In the genomic region with DNA sequence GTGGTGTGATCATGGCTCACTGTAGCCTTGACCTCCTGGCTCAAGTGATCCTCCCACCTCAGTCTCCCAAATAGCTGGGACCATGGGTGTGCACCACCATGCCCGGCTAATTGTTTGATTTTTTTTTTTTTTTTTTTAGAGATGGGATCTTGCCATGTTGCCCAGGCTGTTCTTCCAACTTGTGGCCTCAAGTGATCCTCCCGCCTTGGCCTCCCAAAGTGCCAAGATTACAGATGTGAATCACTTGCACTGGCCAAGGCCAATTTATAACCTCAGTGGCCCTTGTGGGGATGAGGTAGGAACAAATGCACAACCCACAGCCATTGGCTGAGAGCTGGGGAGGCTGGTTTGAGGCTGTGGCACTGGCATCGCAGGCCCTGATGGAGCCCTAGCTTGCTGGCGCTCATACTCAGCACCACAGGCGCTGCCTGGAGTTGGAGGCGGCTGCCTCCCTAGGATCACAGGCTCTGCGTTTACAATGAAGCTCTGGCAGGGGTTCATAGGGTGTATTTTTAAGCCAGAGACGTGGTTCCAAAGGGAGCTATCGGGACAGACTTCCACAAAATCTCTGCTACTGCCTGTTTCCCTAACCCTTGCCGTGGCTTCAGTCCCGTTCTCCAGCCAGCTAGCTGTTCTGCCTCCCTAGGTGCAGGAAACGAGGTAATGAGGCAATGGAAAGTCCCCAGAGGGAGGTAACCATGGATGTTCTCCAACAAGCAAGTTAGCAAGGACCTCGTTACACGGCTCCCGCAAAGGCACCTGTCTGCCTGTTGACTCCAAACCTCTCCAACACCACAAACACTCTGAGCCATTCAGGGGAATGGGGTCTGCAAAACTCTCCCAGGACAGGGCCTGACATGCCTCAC, we compare ENCODE assay signal across 14 cellular contexts. TPM values are rescaled to one million over a fixed set of nuclear protein-coding genes. Genes with fewer than 3 reads are reported as not detected.
A peak's percentile ranks its signal among the peaks of the same experiment; 100 is the strongest.
DNase-seq lines count a peak whose midpoint lies in the region; ATAC-seq and TF ChIP-seq lines count a peak whose summit lies in the region.
"Had no signal": no experiment of that assay in that cellular context is flagged by ENCODE, and none has a peak within 500 bp of the region (broad histone marks: within the 10 kb centered on the region; RNA-seq: fewer than 3 reads in every experiment).

No MANE protein-coding gene starts in this region.

- no peaks in the 10 kb centered on the region for H3K27me3 ChIP-seq in Panc1 (ENCODE audit: control insufficient read depth, insufficient read depth, low read length)
- H3K27me3 ChIP-seq in effector memory CD4-positive, alpha-beta T cell (replicated peaks; ENCODE audit: control insufficient read depth, insufficient read depth, low read length, poor library complexity, severe bottlenecking) = no peaks in the 10 kb centered on the region
- H3K27me3 ChIP-seq: MG63 had no signal

- no peaks in the 10 kb centered on the region for H3K36me3 ChIP-seq in Panc1 (ENCODE audit: control insufficient read depth, insufficient read depth, low read length)
- H3K36me3 ChIP-seq in effector memory CD4-positive, alpha-beta T cell (ENCODE audit: control insufficient read depth, insufficient read depth, low read length) = no peaks in the 10 kb centered on the region
- H3K36me3 ChIP-seq: MG63, transverse colon had no signal

- H3K9me3 ChIP-seq in Panc1 (ENCODE audit: control insufficient read depth, insufficient read depth, low read depth, low read length) = no peaks in the 10 kb centered on the region
- H3K9me3 ChIP-seq in effector memory CD4-positive, alpha-beta T cell (ENCODE audit: control insufficient read depth, low read length) = no peaks in the 10 kb centered on the region
- H3K9me3 ChIP-seq: Caco-2, MG63, transverse colon had no signal

- no peak overlapping the region for H3K4me3 ChIP-seq in Panc1 (ENCODE audit: low read depth in 2 of 2, low read length in 2 of 2)
- no peak overlapping the region for H3K4me3 ChIP-seq in effector memory CD4-positive, alpha-beta T cell (ENCODE audit: insufficient read depth, low read depth, low read length, poor library complexity, severe bottlenecking)
- H3K4me3 ChIP-seq: MG63, transverse colon had no signal

- H3K4me1 ChIP-seq in Panc1 (ENCODE audit: control insufficient read depth, insufficient read depth, low read length) = peaks cover 18% of the 10 kb centered on the region
- H3K4me1 ChIP-seq in effector memory CD4-positive, alpha-beta T cell (ENCODE audit: control insufficient read depth, insufficient read depth, low read length, poor library complexity, severe bottlenecking) = peaks cover 16% of the 10 kb centered on the region

- intact Hi-C loops in Panc1 (cut with micrococcal nuclease; ENCODE audit: unreplicated experiment) = no loop called here

- H3K27ac ChIP-seq in Panc1 (ENCODE audit: low read length) = peak overlapping the region; percentile 44
- no peak overlapping the region for H3K27ac ChIP-seq in effector memory CD4-positive, alpha-beta T cell (ENCODE audit: insufficient read depth, low read length, poor library complexity, severe bottlenecking)
- H3K27ac ChIP-seq: epithelial cell of prostate, transverse colon, WERI-Rb-1 had no signal

- in situ Hi-C loops in Panc1 (cut with HindIII; ENCODE audit: low pct_unique_long_range_greater_than_20kb, low sequenced_read_pairs) = no loop called here

- no peak for TF ChIP-seq CTCF in Panc1 (IDR thresholded peaks at IDR 0.05)

- CTCF ChIA-PET in Panc1 (lab: Charles Lee) = interaction anchor here (0.6 to 0.7 kb wide), 2 partner anchors 113 to 124 kb away, joined by 4 read pairs; no protein-coding TSS in a partner anchor

- POLR2A ChIA-PET in Panc1 (lab: Charles Lee) = interaction anchor here (0.5 to 0.7 kb wide), 4 partner anchors 9 to 52 kb away, joined by 3 to 4 read pairs (median 4); no protein-coding TSS in a partner anchor

- ATAC-seq in Panc1 = no peak

- no TSS peak for BruUV-seq in Panc1 (replicated peaks; lab: Mats Ljungman, UMichigan)

- peak; percentile 7 for DNase-seq in NCI-H510A treated with DMSO at 0.1 percent for 48 hours (lab: John Stamatoyannopoulos, UW)
- DNase-seq in NCI-H510A (lab: John Stamatoyannopoulos, UW) = no peak
- DNase-seq in Daoy (ENCODE audit: low read depth) = peak; percentile 12
- no peak for DNase-seq in Panc1 (ENCODE audit: low read depth, low spot score)
- peak; percentile 31 to 85 for DNase-seq in lung microvascular endothelial cell (ENCODE audit: low read depth in 2 of 2)
- no peak for DNase-seq in GF-D8 (lab: John Stamatoyannopoulos, UW)
- DNase-seq in NCI-H128 (lab: John Stamatoyannopoulos, UW; ENCODE audit: unreplicated experiment) = no peak
- no peak for DNase-seq in effector memory CD4-positive, alpha-beta T cell
- DNase-seq: Caco-2, MG63, NCI-H748 treated with DMSO at 0.1 percent for 48 hours, transverse colon, WERI-Rb-1 had no signal

RNA-seq across cellular contexts. Expression of a gene that starts 2.9 kb away (rescaled TPM):
- 5.5 and 5.9 TPM in 2 replicates for total RNA-seq in Daoy (2014; rRNA removed; shearing (Covaris generic))
- total RNA-seq in Panc1 (2021; ENCODE audit: unreplicated experiment) (58.4 TPM), lung microvascular endothelial cell (20.3 and 30.2 TPM in 2 replicates)
- 93.9 TPM for polyA plus RNA-seq in Panc1 (2012; ENCODE audit: insufficient read length)

Comparison
In these comparisons a context has a peak if more than half of its experiments do, and no peak if none do; other contexts are left out.
1. DNase-seq: peak in NCI-H510A treated with DMSO at 0.1 percent for 48 hours (single experiment), Daoy (single experiment) and lung microvascular endothelial cell (2 of 2); none in NCI-H510A (single experiment), Panc1 (single experiment), GF-D8 (single experiment), NCI-H128 (single experiment) and effector memory CD4-positive, alpha-beta T cell (0 of 3).